1 cellular context compared by ENCODE assay signal in genomic region chr3:45053805-45054195, GRCh38.
TF ChIP-seq lines count a peak whose summit lies in the region.

No MANE protein-coding gene starts in this region.

TF ChIP-seq in HCT116, 20 proteins besides CTCF, POLR2A, EP300 and RAD21:
- peak; percentile 7; the same call in 1 of the 2 replicates for TF ChIP-seq FOSL1 (IDR thresholded peaks at IDR 0.05; ENCODE audit: low read depth)
TF ChIP-seq in HCT116: peak in this region for 1; not testable (repeated sequence) for 19.
